In genomic region chr9:136093995-136094881, GRCh38 we compare ENCODE assay signal across 8 cellular contexts. TPM values are rescaled to one million over a fixed set of nuclear protein-coding genes. Genes with fewer than 3 reads are reported as not detected.
A peak's percentile ranks its signal among the peaks of the same experiment; 100 is the strongest.
DNase-seq lines count a peak whose midpoint lies in the region; ATAC-seq, FAIRE-seq and TF ChIP-seq lines count a peak whose summit lies in the region.

No MANE protein-coding gene starts in this region.

- no peak for FAIRE-seq in H1 (lab: Jason Lieb, UNC)

- no peak overlapping the region for H3K27ac Mint-ChIP-seq in IgD-negative memory B cell

- H3K79me1 ChIP-seq in H1 (ENCODE audit: low read depth, low read length) = no peaks in the 10 kb centered on the region
- H3K79me1 ChIP-seq in mesendoderm (ENCODE audit: low read length) = no peaks in the 10 kb centered on the region

- H3K36me3 ChIP-seq in H1 (ENCODE audit: control insufficient read depth in 2 of 4, insufficient read depth in 4 of 4, low read length in 3 of 4) (no peaks in the 10 kb centered on the region), mesendoderm (ENCODE audit: control insufficient read depth, insufficient read depth, low read length) (no peaks in the 10 kb centered on the region)

- H3K23ac ChIP-seq in H1 (ENCODE audit: insufficient read length) (no peak overlapping the region), mesendoderm (ENCODE audit: low read length) (peak overlapping the region; percentile 68)

- no peak overlapping the region for H3K14ac ChIP-seq in H1 (ENCODE audit: insufficient read length)

- H3K27me3 ChIP-seq in H1 (replicated peaks in 1 of 4; ENCODE audit: control insufficient read depth in 3 of 4, extremely low read depth in 1 of 4, insufficient read depth in 3 of 4, low read length in 3 of 4) = peaks cover 2 to 26% (median 23%) of the 10 kb centered on the region in 4 experiments
- peaks cover 2% of the 10 kb centered on the region for H3K27me3 ChIP-seq in mesendoderm (ENCODE audit: insufficient read depth, low read length, poor library complexity)

- H4K91ac ChIP-seq in H1 (replicated peaks; ENCODE audit: insufficient read length, low read length) = peak overlapping the region; percentile 93

- H3K9ac ChIP-seq in H1 (replicated peaks in 1 of 4; ENCODE audit: extremely low read depth in 1 of 4, low read depth in 3 of 4, low read length in 3 of 4) = no peak overlapping the region
- H3K9ac ChIP-seq in mesendoderm (ENCODE audit: low read length) = peak overlapping the region; percentile 64

- peaks cover 0 to 5% (median 4%) of the 10 kb centered on the region in 3 donors for H3K4me1 Mint-ChIP-seq in IgD-negative memory B cell

- peak overlapping the region; percentile 68; the same call in 1 of the 2 replicates for H2BK12ac ChIP-seq in H1 (ENCODE audit: low read depth, low read length)

- ATAC-seq in GM18873 (IDR thresholded peaks at IDR 0.05; ENCODE audit: low FRiP score, unreplicated experiment) (no peak), HG03460 (IDR thresholded peaks at IDR 0.05; ENCODE audit: unreplicated experiment) (no peak)

- POLR2A ChIA-PET in H1 (lab: Charles Lee; ENCODE audit: partially characterized antibody) = interaction anchor here (0.9 to 3.2 kb wide), 5 partner anchors 10 to 43 kb away, joined by 4 to 16 read pairs (median 4); no protein-coding TSS in a partner anchor

- H3K9me3 Mint-ChIP-seq in IgD-negative memory B cell = peaks cover 0 to 1% (median 0%) of the 10 kb centered on the region in 3 donors

- no peak overlapping the region for H3K27ac ChIP-seq in H1 (ENCODE audit: low read depth, low read length)
- H3K27ac ChIP-seq in mesendoderm (ENCODE audit: low read depth, low read length) = no peak overlapping the region

- peaks cover 8% of the 10 kb centered on the region; the same call in 1 of the 2 replicates for H3K23me2 ChIP-seq in H1 (ENCODE audit: low read depth, low read length)

- H3K27me3 Mint-ChIP-seq in IgD-negative memory B cell = peaks cover 19% of the 10 kb centered on the region

- H3K18ac ChIP-seq in H1 (ENCODE audit: extremely low read depth, low read length) (peak overlapping the region; percentile 95), mesendoderm (ENCODE audit: low read length) (peak overlapping the region; percentile 64)

- TF ChIP-seq CTCF in H1 (IDR thresholded peaks at IDR 0.05; ENCODE audit: control extremely low read depth in 1 of 3, insufficient read depth in 1 of 3, low read depth in 1 of 3, low read length in 3 of 3) = no peak

- no peak overlapping the region for H2BK5ac ChIP-seq in H1 (ENCODE audit: low read depth, low read length)
- H2BK5ac ChIP-seq in mesendoderm (ENCODE audit: low read length) = no peak overlapping the region

- H3K4me1 ChIP-seq in H1 (replicated peaks in 1 of 4; ENCODE audit: control insufficient read depth in 3 of 4, insufficient read depth in 4 of 4, low read length in 3 of 4) (peaks cover 0 to 27% (median 15%) of the 10 kb centered on the region in 4 experiments; a peak in 6 of 7 replicates), mesendoderm (ENCODE audit: control insufficient read depth, low read depth, low read length) (no peaks in the 10 kb centered on the region)

- TF ChIP-seq POLR2A in H1 (IDR thresholded peaks at IDR 0.05; ENCODE audit: control extremely low read depth in 1 of 2, low read depth in 2 of 2, low read length in 2 of 2) = no peak

- no peak overlapping the region for H2AFZ ChIP-seq in H1 (ENCODE audit: low read length)

- peaks cover 3 to 4% of the 10 kb centered on the region in 2 experiments for H4K20me1 ChIP-seq in H1 (replicated peaks in 1 of 2; ENCODE audit: control insufficient read depth in 1 of 2, insufficient read depth in 2 of 2, low read length in 2 of 2)

- H2AK5ac ChIP-seq in H1 (ENCODE audit: low read depth, low read length) (no peak overlapping the region), mesendoderm (ENCODE audit: low read length) (no peak overlapping the region)

- H3K56ac ChIP-seq in H1 (replicated peaks; ENCODE audit: insufficient read length, low read depth, low read length) = no peak overlapping the region
- peak overlapping the region; percentile 56 for H3K56ac ChIP-seq in mesendoderm (ENCODE audit: low read length)

- H2BK120ac ChIP-seq in H1 (replicated peaks; ENCODE audit: low read depth, low read length) (no peak overlapping the region), mesendoderm (ENCODE audit: low read depth, low read length) (no peak overlapping the region)

- CTCF ChIA-PET in H1 (lab: Charles Lee; ENCODE audit: partially characterized antibody) = interaction anchor here (0.6 to 2.2 kb wide), 7 partner anchors 15 to 140 kb away, joined by 3 to 9 read pairs (median 5); no protein-coding TSS in a partner anchor

- H3K9me3 ChIP-seq in H1 (ENCODE audit: insufficient read depth in 2 of 2, low read depth in 1 of 2, low read length in 1 of 2) = no peaks in the 10 kb centered on the region

- H4K8ac ChIP-seq in H1 (ENCODE audit: extremely low read depth, insufficient read depth, low read length) = 0 out of 2 replicates have a peak overlapping the region, but pooled peaks have one; percentile 15
- H4K8ac ChIP-seq in mesendoderm (ENCODE audit: low read depth, low read length) = no peak overlapping the region

- TF ChIP-seq EP300 in H1 (IDR thresholded peaks at IDR 0.05; ENCODE audit: borderline replicate concordance in 1 of 2, low read depth in 2 of 2, low read length in 2 of 2) = no peak

- 0 out of 2 replicates have a peak overlapping the region, but pooled peaks have one; percentile 81 for H2BK15ac ChIP-seq in H1 (ENCODE audit: low read length)
- H2BK15ac ChIP-seq in mesendoderm (replicated peaks; ENCODE audit: low read depth) = no peak overlapping the region

- no peaks in the 10 kb centered on the region for H3K36me3 Mint-ChIP-seq in IgD-negative memory B cell

- peak overlapping the region; percentile 66 to 72 for H3K4me2 ChIP-seq in H1 (ENCODE audit: insufficient read depth in 1 of 2, low read depth in 2 of 2, low read length in 2 of 2)
- H3K4me2 ChIP-seq in mesendoderm (ENCODE audit: low read length) = peak overlapping the region; percentile 29

- H3K4me3 Mint-ChIP-seq in IgD-negative memory B cell = peak overlapping the region in 3 of 4 donors; percentile 73 to 85 (median 74)

- H2BK20ac ChIP-seq in H1 (ENCODE audit: low read length) = 0 out of 2 replicates have a peak overlapping the region, but pooled peaks have one; percentile 32

- TF ChIP-seq RAD21 in H1 (IDR thresholded peaks at IDR 0.05 in 1 of 2, conservative IDR thresholded peaks at IDR 0.05 in 1 of 2; ENCODE audit: low read depth in 2 of 2, low read length in 2 of 2) = no peak

- DNase-seq in AG08395 (ENCODE audit: low spot score) = peak; percentile 83
- peak; percentile 83 for DNase-seq in activated CD8-positive, alpha-beta memory T cell treated with anti-CD3 and anti-CD28 coated beads for 24 hours
- no peak for DNase-seq in H1 (ENCODE audit: low read depth in 1 of 2, low spot score in 2 of 2)
- DNase-seq in mesendoderm = peak; percentile 34
- DNase-seq in stimulated activated naive CD4-positive, alpha-beta T cell treated with Interleukin-2 at 50 U/mL for 16 hours (lab: John Stamatoyannopoulos, UW) = peak; percentile 43

- peak overlapping the region; percentile 53 for H3K4ac ChIP-seq in H1 (replicated peaks; ENCODE audit: insufficient read length, low read depth, low read length)
- peak overlapping the region; percentile 25 for H3K4ac ChIP-seq in mesendoderm (ENCODE audit: low read depth, low read length)

- 5% methylated on average over 55 of the region's 74 CpGs; no CpG with 5 or more reads in 1 of the 2 experiments for WGBS in H1 (ENCODE audit: extremely low coverage in 1 of 2, insufficient coverage in 1 of 2, insufficient read length in 1 of 2, insufficient replicate concordance in 2 of 2, low coverage in 1 of 2, low lambda C conversion rate in 2 of 2, missing lambda C conversion rate in 1 of 2), 2 experiments
- WGBS in mesendoderm (ENCODE audit: extremely low coverage, insufficient coverage, low lambda C conversion rate) = no CpG with 5 or more reads among the region's 74 CpGs

- H4K5ac ChIP-seq in H1 (ENCODE audit: insufficient read length, low read depth, low read length) (no peak overlapping the region), mesendoderm (ENCODE audit: low read length) (no peak overlapping the region)

- H3K4me3 ChIP-seq in H1 (ENCODE audit: extremely low read depth in 1 of 4, insufficient read depth in 2 of 4, low read depth in 3 of 4, low read length in 4 of 4) (peak overlapping the region; percentile 34 to 69 (median 49)), mesendoderm (ENCODE audit: low read length) (peak overlapping the region; percentile 25)

- H3K79me2 ChIP-seq in H1 (ENCODE audit: control insufficient read depth in 1 of 2, insufficient read depth in 2 of 2, low read length in 2 of 2) (no peaks in the 10 kb centered on the region), mesendoderm (ENCODE audit: control insufficient read depth, insufficient read depth, low read length) (no peaks in the 10 kb centered on the region)

TF ChIP-seq in H1, 55 proteins besides CTCF, POLR2A, EP300 and RAD21 (continues in another document):
- 0 out of 2 replicates have a peak, but pooled peaks have one; percentile 26 for TF ChIP-seq KDM1A (IDR thresholded peaks at IDR 0.05; ENCODE audit: borderline replicate concordance, low read length)

RNA-seq across cellular contexts. Expression of gene NACC2, which starts 0.9 kb away (rescaled TPM):
- polyA plus RNA-seq in IgD-negative memory B cell (0.78 TPM), H1 (2011; rRNA removed) (8.3 and 14.9 TPM in 2 replicates)
- 13.6 and 14.0 TPM in 2 replicates for total RNA-seq in H1 (2021; fragmentation: NEBNext Ultra II Directional; extraction: Animal tissue kit (Norgen Biotek cat#: 25700))
- 10.8 TPM for polyA plus RNA-seq in H1 (2011; cell fraction: cytosol; rRNA removed)
- polyA plus RNA-seq in H1 (2011; cell fraction: nucleus; rRNA removed) = 16.7 TPM
- 6.6 to 9.5 TPM (median 8.4 TPM) in 4 replicates for polyA plus RNA-seq in H1 (2012, experiment 1 of 2)
- polyA plus RNA-seq in H1 (2012, experiment 2 of 2) = 5.6 TPM
- polyA plus RNA-seq in H1 (2013, experiment 1 of 2) = 6.3 TPM
- 6.3 TPM for polyA plus RNA-seq in H1 (2013, experiment 2 of 2)
- 6.4 and 8.3 TPM in 2 replicates for polyA minus RNA-seq in H1 (2011; rRNA and poly(A)+ RNA removed)
- polyA minus RNA-seq in H1 (2011; cell fraction: cytosol; rRNA and poly(A)+ RNA removed) = 12.7 TPM
- 10.0 TPM for polyA minus RNA-seq in H1 (2011; cell fraction: nucleus; rRNA and poly(A)+ RNA removed)
- 2.0 TPM for polyA plus RNA-seq in mesendoderm (2013, experiment 1 of 2)
- polyA plus RNA-seq in mesendoderm (2013, experiment 2 of 2) = 2.2 TPM

RNA-seq across cellular contexts. Expression of gene TMEM250, which starts 24.4 kb away (rescaled TPM):
- polyA plus RNA-seq in IgD-negative memory B cell (30.3 TPM), H1 (2011; rRNA removed) (22.3 and 36.1 TPM in 2 replicates)
- 34.9 and 35.3 TPM in 2 replicates for total RNA-seq in H1 (2021; fragmentation: NEBNext Ultra II Directional; extraction: Animal tissue kit (Norgen Biotek cat#: 25700))
- polyA plus RNA-seq in H1 (2011; cell fraction: cytosol; rRNA removed) = 29.7 TPM
- polyA plus RNA-seq in H1 (2011; cell fraction: nucleus; rRNA removed) = 51.9 TPM
- polyA plus RNA-seq in H1 (2012, experiment 1 of 2) = 27.3 to 39.7 TPM (median 36.4 TPM) in 4 replicates
- 42.5 TPM for polyA plus RNA-seq in H1 (2012, experiment 2 of 2)
- 22.7 TPM for polyA plus RNA-seq in H1 (2013, experiment 1 of 2)
- polyA plus RNA-seq in H1 (2013, experiment 2 of 2) = 22.4 TPM
- polyA minus RNA-seq in H1 (2011; rRNA and poly(A)+ RNA removed) = 16.0 TPM in 2 replicates
- 31.0 TPM for polyA minus RNA-seq in H1 (2011; cell fraction: cytosol; rRNA and poly(A)+ RNA removed)
- 33.8 TPM for polyA minus RNA-seq in H1 (2011; cell fraction: nucleus; rRNA and poly(A)+ RNA removed)
- polyA plus RNA-seq in mesendoderm (2013, experiment 1 of 2) = 21.7 TPM
- polyA plus RNA-seq in mesendoderm (2013, experiment 2 of 2) = 22.2 TPM

Comparison
In these comparisons a context has a peak if more than half of its experiments do, and no peak if none do; other contexts are left out.
1. DNase-seq: peak in AG08395 (single experiment), activated CD8-positive, alpha-beta memory T cell treated with anti-CD3 and anti-CD28 coated beads for 24 hours (single experiment), mesendoderm (single experiment) and stimulated activated naive CD4-positive, alpha-beta T cell treated with Interleukin-2 at 50 U/mL for 16 hours (single experiment); none in H1 (0 of 2).